Comparison of ENCODE assay signal across 20 cellular contexts in the genomic region with DNA sequence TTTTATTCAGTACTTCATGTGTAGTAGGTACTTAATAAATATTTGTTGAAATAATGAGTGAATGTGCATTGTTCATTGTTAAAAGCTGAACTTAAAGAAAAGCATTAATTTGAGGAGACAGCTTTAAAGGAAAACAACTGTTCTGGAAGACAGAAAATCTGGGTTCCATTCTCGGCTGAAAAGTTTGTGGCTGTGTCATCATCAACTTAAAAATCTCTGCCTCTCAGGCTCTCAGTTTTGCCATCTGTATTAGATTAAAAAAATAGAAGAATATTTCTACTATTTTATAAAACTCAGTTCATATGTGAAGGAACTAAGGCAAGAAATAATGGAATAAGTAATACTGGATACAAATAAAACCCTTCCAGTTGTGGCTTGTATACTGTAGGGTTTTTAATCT.
"Had no signal": no experiment of that assay in that cellular context is flagged by ENCODE, and none has a peak within 500 bp of the region (broad histone marks: within the 10 kb centered on the region; RNA-seq: fewer than 3 reads in every experiment).

No MANE protein-coding gene starts in this region.

- H3K4me3 Mint-ChIP-seq: mesothelial cell of epicardium, naive B cell had no signal

- DNase-seq: dermis blood vessel endothelial cell; dorsolateral prefrontal cortex; effector CD4-positive, alpha-beta T cell; effector memory CD4-positive, alpha-beta T cell; foreskin melanocyte; gastrocnemius medialis; glutamatergic neuron; head of caudate nucleus; heart right ventricle; hippocampal formation; left cardiac atrium; left lung; left ventricle myocardium superior; lower lobe of right lung; mesenchymal stem cell; mucosa of descending colon; naive B cell had no signal

- H3K4me1 Mint-ChIP-seq: mesothelial cell of epicardium, naive B cell had no signal

- H3K27ac ChIP-seq: coronary artery, dorsolateral prefrontal cortex, esophagus muscularis mucosa, gastrocnemius medialis, heart right ventricle, left lung, lower lobe of right lung had no signal

- H3K36me3 ChIP-seq: esophagus muscularis mucosa, gastrocnemius medialis, heart right ventricle, left lung, lower lobe of right lung had no signal

- H3K4me3 ChIP-seq: coronary artery, dorsolateral prefrontal cortex, esophagus muscularis mucosa, gastrocnemius medialis, heart right ventricle, left lung, lower lobe of right lung, mucosa of descending colon had no signal

- H3K27me3 Mint-ChIP-seq: naive B cell had no signal

- H3K4me1 ChIP-seq: esophagus muscularis mucosa, gastrocnemius medialis, heart right ventricle, left lung, lower lobe of right lung had no signal

- H3K27me3 ChIP-seq: dorsolateral prefrontal cortex, esophagus muscularis mucosa, gastrocnemius medialis, heart right ventricle, left lung had no signal

- H3K36me3 Mint-ChIP-seq: mesothelial cell of epicardium, naive B cell had no signal

- H3K27ac Mint-ChIP-seq: mesothelial cell of epicardium, naive B cell had no signal

- ATAC-seq: gastrocnemius medialis, heart right ventricle, left cardiac atrium, left lung, left ventricle myocardium superior, lower lobe of right lung, mucosa of descending colon had no signal

- H3K9me3 ChIP-seq: gastrocnemius medialis, lower lobe of right lung, mucosa of descending colon had no signal
